In genomic region chr2:55418072-55418471, GRCh38 we compare ENCODE assay signal across 9 cellular contexts. TPM values are rescaled to one million over a fixed set of nuclear protein-coding genes. Genes with fewer than 3 reads are reported as not detected.
A peak's percentile ranks its signal among the peaks of the same experiment; 100 is the strongest.
DNase-seq lines count a peak whose midpoint lies in the region; ATAC-seq lines count a peak whose summit lies in the region.
"Had no signal": no experiment of that assay in that cellular context is flagged by ENCODE, and none has a peak within 500 bp of the region (broad histone marks: within the 10 kb centered on the region; RNA-seq: fewer than 3 reads in every experiment).

No MANE protein-coding gene starts in this region.

- no peaks in the 10 kb centered on the region for H3K9me3 Mint-ChIP-seq in stimulated activated naive CD8-positive, alpha-beta T cell treated with anti-CD3 and anti-CD28 coated beads, Interleukin-15, amount 100 ng/mL, for 72 hours

- H3K4me3 Mint-ChIP-seq in T-helper 17 cell: peak overlapping the region; percentile 94
- H3K4me3 Mint-ChIP-seq in stimulated activated naive CD8-positive, alpha-beta T cell treated with anti-CD3 and anti-CD28 coated beads, Interleukin-15, amount 100 ng/mL, for 72 hours: peak overlapping the region; percentile 92 to 96

- 15% methylated on average over 2 of the region's 2 CpGs for WGBS in right cardiac atrium

- peak; percentile 24 for DNase-seq in DMS 273 (lab: John Stamatoyannopoulos, UW; ENCODE audit: unreplicated experiment)
- DNase-seq in DMS 273 treated with DMSO at 0.1 percent for 48 hours (lab: John Stamatoyannopoulos, UW): no peak
- DNase-seq in T-helper 17 cell: no peak
- no peak for DNase-seq in right cardiac atrium
- no peak for DNase-seq in stimulated activated naive CD8-positive, alpha-beta T cell treated with anti-CD3 and anti-CD28 coated beads, Interleukin-15, amount 100 ng/mL, for 72 hours
- no peak for DNase-seq in NCI-H1092 treated with DMSO at 0.1 percent for 48 hours (lab: John Stamatoyannopoulos, UW)
- DNase-seq in effector CD4-positive, alpha-beta T cell: no peak

- H3K27ac ChIP-seq in right cardiac atrium (ENCODE audit: low read length): no peak overlapping the region
- H3K27ac ChIP-seq: 22Rv1 had no signal

- intact Hi-C loops in right cardiac atrium (cut with DNase I): loop anchor here in 1 of 4 donors (10.0 kb wide), 1 partner anchor 53 kb away; no protein-coding TSS in a partner anchor

- H3K27me3 Mint-ChIP-seq in T-helper 17 cell: peaks cover 3% of the 10 kb centered on the region
- no peaks in the 10 kb centered on the region for H3K27me3 Mint-ChIP-seq in stimulated activated naive CD8-positive, alpha-beta T cell treated with anti-CD3 and anti-CD28 coated beads, Interleukin-15, amount 100 ng/mL, for 72 hours

- no peaks in the 10 kb centered on the region for H3K27me3 ChIP-seq in right cardiac atrium (ENCODE audit: control insufficient read depth, insufficient read depth)

- H3K4me3 ChIP-seq in right cardiac atrium (ENCODE audit: low read length): peak overlapping the region; percentile 65

- peaks cover 31% of the 10 kb centered on the region for H3K4me1 Mint-ChIP-seq in T-helper 17 cell
- peaks cover 32% of the 10 kb centered on the region for H3K4me1 Mint-ChIP-seq in stimulated activated naive CD8-positive, alpha-beta T cell treated with anti-CD3 and anti-CD28 coated beads, Interleukin-15, amount 100 ng/mL, for 72 hours

- peak overlapping the region; percentile 83 for H3K27ac Mint-ChIP-seq in T-helper 17 cell
- no peak overlapping the region for H3K27ac Mint-ChIP-seq in stimulated activated naive CD8-positive, alpha-beta T cell treated with anti-CD3 and anti-CD28 coated beads, Interleukin-15, amount 100 ng/mL, for 72 hours

- H3K9me3 ChIP-seq in T-helper 17 cell (ENCODE audit: control insufficient read depth, low read length, poor library complexity, severe bottlenecking) (no peaks in the 10 kb centered on the region), right cardiac atrium (ENCODE audit: control insufficient read depth, low read length) (no peaks in the 10 kb centered on the region)

- ATAC-seq in T-helper 17 cell (no peak), right cardiac atrium (no peak), GM18498 (IDR thresholded peaks at IDR 0.05; ENCODE audit: unreplicated experiment) (no peak)
- ATAC-seq in stimulated activated naive CD8-positive, alpha-beta T cell treated with anti-CD3 and anti-CD28 coated beads, Interleukin-15, amount 100 ng/mL, for 72 hours: no peak

- no peaks in the 10 kb centered on the region for H3K4me1 ChIP-seq in right cardiac atrium (ENCODE audit: control insufficient read depth, insufficient read depth, low read length)

- no peaks in the 10 kb centered on the region for H3K36me3 Mint-ChIP-seq in T-helper 17 cell (ENCODE audit: low read depth)

RNA-seq across cellular contexts. Expression of gene CCDC88A, which starts 1.6 kb away (rescaled TPM):
- 10 to 100 TPM; 10.8 to 15.2 TPM for total RNA-seq in T-helper 17 cell
- 10 to 100 TPM; 30.9 to 40.6 (median 32.4) TPM for total RNA-seq in right cardiac atrium
- 18.1 TPM for polyA plus RNA-seq in right cardiac atrium
